20 cellular contexts compared by ENCODE assay signal in the genomic region with DNA sequence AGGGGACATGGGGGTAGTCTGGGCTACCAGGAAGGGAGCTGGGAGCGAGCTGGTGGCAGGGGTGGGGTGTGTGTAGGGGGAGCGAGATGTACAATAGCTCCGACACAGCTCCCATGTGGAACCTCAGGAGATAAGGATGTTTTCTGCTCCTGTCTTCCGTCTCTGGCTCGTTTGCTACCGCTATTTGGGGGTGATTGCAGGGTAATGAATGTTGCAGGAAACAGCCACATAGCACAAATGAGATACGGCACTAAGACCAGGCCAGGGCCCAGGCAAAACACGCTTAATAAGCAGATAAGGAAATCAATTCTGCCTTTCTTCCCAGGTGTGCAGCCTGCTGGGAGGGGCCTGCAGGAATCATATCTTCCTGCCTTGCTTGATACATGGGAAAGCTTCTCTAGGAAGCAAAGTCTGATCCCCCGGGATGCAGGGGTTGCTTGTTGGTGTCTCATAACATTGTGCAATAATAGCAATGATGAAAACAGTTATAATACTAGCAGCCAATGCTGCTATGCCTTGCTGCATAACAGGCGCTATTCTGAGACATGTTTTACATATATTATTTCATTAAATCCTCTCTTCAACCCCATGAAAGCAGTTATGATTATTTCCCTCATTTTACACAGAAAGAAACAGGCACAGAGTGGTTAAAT.
DNase-seq lines count a peak whose midpoint lies in the region; ATAC-seq, FAIRE-seq and TF ChIP-seq lines count a peak whose summit lies in the region.
"Had no signal": no experiment of that assay in that cellular context is flagged by ENCODE, and none has a peak within 500 bp of the region (broad histone marks: within the 10 kb centered on the region; RNA-seq: fewer than 3 reads in every experiment).

No MANE protein-coding gene starts in this region.

- no peak for TF ChIP-seq EP300 in HepG2 (IDR thresholded peaks at IDR 0.05; ENCODE audit: low read depth in 2 of 2, low read length in 2 of 2)
- TF ChIP-seq EP300 in HepG2 (CRISPR knock-in tag; IDR thresholded peaks at IDR 0.05; ENCODE audit: borderline replicate concordance): no peak

- no peak for FAIRE-seq in HepG2 (lab: Jason Lieb, UNC)
- FAIRE-seq: A549, GM12878 had no signal

- H4K20me1 ChIP-seq in HepG2 (ENCODE audit: insufficient read depth, low read length): no peaks in the 10 kb centered on the region
- no peaks in the 10 kb centered on the region for H4K20me1 ChIP-seq in osteoblast (ENCODE audit: insufficient read depth, low read length)

- POLR2A ChIA-PET in HepG2 (lab: Yijun Ruan, JAX): no interaction called here
- POLR2A ChIA-PET in CD8-positive, alpha-beta memory T cell (lab: Charles Lee): no interaction called here

- CTCF ChIA-PET in HepG2 (lab: Yijun Ruan, JAX; ENCODE audit: low intra/inter-chr PET ratio, low total read pairs): no interaction called here
- CTCF ChIA-PET in CD8-positive, alpha-beta memory T cell (lab: Charles Lee): no interaction called here

- no peak overlapping the region for H3K4me2 ChIP-seq in HepG2 (ENCODE audit: low read depth, low read length)
- no peak overlapping the region for H3K4me2 ChIP-seq in osteoblast (ENCODE audit: insufficient read depth, low read length)
- H3K4me2 ChIP-seq: A549 had no signal

- no peak overlapping the region for H3K27ac Mint-ChIP-seq in CD8-positive, alpha-beta memory T cell
- H3K27ac Mint-ChIP-seq: CD4-positive, CD25-positive, alpha-beta regulatory T cell had no signal

- no peak overlapping the region for H3K4me3 Mint-ChIP-seq in CD8-positive, alpha-beta memory T cell
- H3K4me3 Mint-ChIP-seq: CD4-positive, CD25-positive, alpha-beta regulatory T cell had no signal

- WGBS in HepG2 (ENCODE audit: low lambda C conversion rate): 9% methylated on average over 10 of the region's 10 CpGs
- 25% methylated on average over 9 of the region's 10 CpGs for WGBS in right lobe of liver (ENCODE audit: insufficient coverage, low coverage, low lambda C conversion rate, missing lambda C conversion rate)
- 48 to 52% methylated on average over 10 of the region's 10 CpGs for WGBS in heart right ventricle, 2 donors

- TF ChIP-seq CTCF in HepG2 (CRISPR knock-in tag; IDR thresholded peaks at IDR 0.05) (no peak), right lobe of liver (IDR thresholded peaks at IDR 0.05) (no peak), osteoblast (IDR thresholded peaks at IDR 0.05; ENCODE audit: extremely low read depth, low read depth, low read length) (no peak), heart right ventricle (IDR thresholded peaks at IDR 0.05) (no peak)

- BruUV-seq in HepG2 (replicated peaks; lab: Mats Ljungman, UMichigan): no TSS peak

- no peak for DNase-seq in HepG2 (ENCODE audit: low spot score)
- no peak for DNase-seq in right lobe of liver
- DNase-seq in adipocyte (ENCODE audit: low read depth): peak; percentile 25
- DNase-seq in osteoblast (ENCODE audit: insufficient read length, low spot score, missing footprints): peak; percentile 76
- DNase-seq in 8988T: no peak
- DNase-seq in heart right ventricle: no peak
- no peak for DNase-seq in CD8-positive, alpha-beta memory T cell
- DNase-seq: CD4-positive, CD25-positive, alpha-beta regulatory T cell; DMS53; HCEC 1CT; KG1; NCI-H1048; NCI-H1694 treated with DMSO at 0.1 percent for 48 hours; NCI-H446 treated with DMSO at 0.1 percent for 48 hours; NCI-H748 treated with DMSO at 0.1 percent for 48 hours; OCI-M1; SHP77 treated with DMSO at 0.1 percent for 48 hours had no signal

- intact Hi-C loops in HepG2 (cut with micrococcal nuclease; ENCODE audit: unreplicated experiment): no loop called here
- intact Hi-C loops in right lobe of liver (cut with DNase I): no loop called here
- intact Hi-C loops in heart right ventricle (cut with DNase I): no loop called here

- H3K79me2 ChIP-seq in HepG2 (ENCODE audit: insufficient read depth, low read length) (no peaks in the 10 kb centered on the region), osteoblast (ENCODE audit: insufficient read depth, low read length) (no peaks in the 10 kb centered on the region)

- peaks cover 0 to 2% (median 0%) of the 10 kb centered on the region in 5 donors for H3K9me3 Mint-ChIP-seq in CD8-positive, alpha-beta memory T cell

- H3K27ac ChIP-seq in HepG2 (ENCODE audit: extremely low read length, insufficient read depth, low read length): no peak overlapping the region
- H3K27ac ChIP-seq in right lobe of liver: no peak overlapping the region
- no peak overlapping the region for H3K27ac ChIP-seq in osteoblast (ENCODE audit: low read depth, low read length)
- H3K27ac ChIP-seq in heart right ventricle: no peak overlapping the region
- no peak overlapping the region for H3K27ac ChIP-seq in CD8-positive, alpha-beta memory T cell (ENCODE audit: low read depth, low read length)
- H3K27ac ChIP-seq: A549 had no signal

- H2AFZ ChIP-seq in HepG2 (ENCODE audit: low read length) (no peak overlapping the region), osteoblast (ENCODE audit: low read length) (no peak overlapping the region)

- H3K9me3 ChIP-seq in HepG2 (ENCODE audit: low read length): no peaks in the 10 kb centered on the region
- no peaks in the 10 kb centered on the region for H3K9me3 ChIP-seq in right lobe of liver
- H3K9me3 ChIP-seq in adipocyte (ENCODE audit: control insufficient read depth, low read length): no peaks in the 10 kb centered on the region
- H3K9me3 ChIP-seq in osteoblast (ENCODE audit: low read depth, low read length): no peaks in the 10 kb centered on the region
- no peaks in the 10 kb centered on the region for H3K9me3 ChIP-seq in heart right ventricle
- no peaks in the 10 kb centered on the region for H3K9me3 ChIP-seq in CD8-positive, alpha-beta memory T cell (ENCODE audit: low read length)
- H3K9me3 ChIP-seq: A549 had no signal

- TF ChIP-seq RAD21 in HepG2 (CRISPR knock-in tag; IDR thresholded peaks at IDR 0.05): no peak

- H3K4me3 ChIP-seq in HepG2 (replicated peaks in 1 of 3; ENCODE audit: insufficient read depth in 1 of 3, low read depth in 2 of 3, low read length in 3 of 3): no peak overlapping the region
- H3K4me3 ChIP-seq in right lobe of liver: no peak overlapping the region
- H3K4me3 ChIP-seq in adipocyte (ENCODE audit: low read length): no peak overlapping the region
- H3K4me3 ChIP-seq in osteoblast (ENCODE audit: insufficient read depth, low read length): no peak overlapping the region
- H3K4me3 ChIP-seq in heart right ventricle: no peak overlapping the region
- no peak overlapping the region for H3K4me3 ChIP-seq in CD8-positive, alpha-beta memory T cell (ENCODE audit: low read length)
- H3K4me3 ChIP-seq: A549, GM12878 had no signal

- TF ChIP-seq POLR2A in HepG2 (IDR thresholded peaks at IDR 0.05; ENCODE audit: insufficient read depth in 1 of 2, low read depth in 2 of 2, low read length in 2 of 2): no peak
- TF ChIP-seq POLR2A in right lobe of liver (IDR thresholded peaks at IDR 0.05): no peak

- H3K9ac ChIP-seq in HepG2 (ENCODE audit: insufficient read depth, low read depth, low read length): no peak overlapping the region
- H3K9ac ChIP-seq in adipocyte (ENCODE audit: low read length): no peak overlapping the region

- peaks cover 2 to 46% of the 10 kb centered on the region in 2 experiments; a peak in 3 of 5 replicates for H3K27me3 ChIP-seq in HepG2 (ENCODE audit: control insufficient read depth in 1 of 2, insufficient read depth in 2 of 2, low read length in 2 of 2)
- H3K27me3 ChIP-seq in right lobe of liver: no peaks in the 10 kb centered on the region
- H3K27me3 ChIP-seq in adipocyte (replicated peaks; ENCODE audit: control insufficient read depth, insufficient read depth, low read length): peaks cover 34% of the 10 kb centered on the region
- H3K27me3 ChIP-seq in osteoblast (ENCODE audit: insufficient read depth, low read length): no peaks in the 10 kb centered on the region
- H3K27me3 ChIP-seq in heart right ventricle: peaks cover 0 to 37% (median 13%) of the 10 kb centered on the region in 7 donors
- H3K27me3 ChIP-seq in CD8-positive, alpha-beta memory T cell (ENCODE audit: insufficient read depth, low read length, poor library complexity, severe bottlenecking): no peaks in the 10 kb centered on the region

- H3K36me3 Mint-ChIP-seq in CD8-positive, alpha-beta memory T cell: no peaks in the 10 kb centered on the region
- H3K36me3 Mint-ChIP-seq: CD4-positive, CD25-positive, alpha-beta regulatory T cell had no signal

- ATAC-seq in HepG2 (no peak), right lobe of liver (no peak), heart right ventricle (no peak), HG03039 (IDR thresholded peaks at IDR 0.05; ENCODE audit: unreplicated experiment) (no peak)
- ATAC-seq: A549, GM12878 had no signal

- no peaks in the 10 kb centered on the region for H3K4me1 Mint-ChIP-seq in CD8-positive, alpha-beta memory T cell
- H3K4me1 Mint-ChIP-seq: CD4-positive, CD25-positive, alpha-beta regulatory T cell had no signal

- H3K27me3 Mint-ChIP-seq in CD8-positive, alpha-beta memory T cell: peaks cover 16 to 42% of the 10 kb centered on the region in 2 donors

- no peaks in the 10 kb centered on the region for H3K36me3 ChIP-seq in HepG2 (replicated peaks in 1 of 2; ENCODE audit: control insufficient read depth in 1 of 2, insufficient read depth in 2 of 2, low read length in 2 of 2)
- no peaks in the 10 kb centered on the region for H3K36me3 ChIP-seq in right lobe of liver
- H3K36me3 ChIP-seq in adipocyte (ENCODE audit: control insufficient read depth, insufficient read depth, low read length, severe bottlenecking): no peaks in the 10 kb centered on the region
- H3K36me3 ChIP-seq in osteoblast (ENCODE audit: insufficient read depth, low read length): no peaks in the 10 kb centered on the region
- H3K36me3 ChIP-seq in heart right ventricle: no peaks in the 10 kb centered on the region
- no peaks in the 10 kb centered on the region for H3K36me3 ChIP-seq in CD8-positive, alpha-beta memory T cell (ENCODE audit: insufficient read depth, low read length)

- in situ Hi-C loops in HepG2 (cut with HindIII; ENCODE audit: extremely low pct_ligation_motif_present, low pct_unique_long_range_greater_than_20kb): no loop called here

- H3K4me1 ChIP-seq in HepG2 (ENCODE audit: insufficient read depth, low read length): no peaks in the 10 kb centered on the region
- no peaks in the 10 kb centered on the region for H3K4me1 ChIP-seq in right lobe of liver
- peaks cover 4% of the 10 kb centered on the region for H3K4me1 ChIP-seq in adipocyte (ENCODE audit: control insufficient read depth, insufficient read depth, low read length)
- H3K4me1 ChIP-seq in osteoblast (ENCODE audit: insufficient read depth, low read length): no peaks in the 10 kb centered on the region
- H3K4me1 ChIP-seq in heart right ventricle: peaks cover 0 to 18% (median 0%) of the 10 kb centered on the region in 9 donors
- no peaks in the 10 kb centered on the region for H3K4me1 ChIP-seq in CD8-positive, alpha-beta memory T cell (ENCODE audit: insufficient read depth, low read length)
- H3K4me1 ChIP-seq: A549 had no signal

TF ChIP-seq in HepG2, 621 proteins besides CTCF, POLR2A, EP300 and RAD21 (continues in another document):
- TF ChIP-seq CEBPB (IDR thresholded peaks at IDR 0.05; ENCODE audit: borderline replicate concordance, low read depth, low read length): peak; percentile 79
- TF ChIP-seq MIER3 (CRISPR knock-in tag; IDR thresholded peaks at IDR 0.05; ENCODE audit: borderline replicate concordance): no peak
- no peak for TF ChIP-seq ZSCAN22 (CRISPR knock-in tag; IDR thresholded peaks at IDR 0.05)
- TF ChIP-seq LCORL (IDR thresholded peaks at IDR 0.05): no peak
- no peak for TF ChIP-seq LCORL (CRISPR knock-in tag; IDR thresholded peaks at IDR 0.05)

Comparison
In these comparisons a context has a peak if more than half of its experiments do, and no peak if none do; other contexts are left out.
1. DNase-seq: peak in adipocyte (single experiment) and osteoblast (single experiment); none in HepG2 (single experiment), right lobe of liver (0 of 3), 8988T (single experiment), heart right ventricle (0 of 2) and CD8-positive, alpha-beta memory T cell (0 of 5).